Comparison of ENCODE assay signal across 15 cellular contexts in genomic region chr6:37793067-37793466, GRCh38.
"Had no signal": no experiment of that assay in that cellular context is flagged by ENCODE, and none has a peak within 500 bp of the region (broad histone marks: within the 10 kb centered on the region; RNA-seq: fewer than 3 reads in every experiment).

No MANE protein-coding gene starts in this region.

- DNase-seq: activated CD4-positive, alpha-beta memory T cell treated with anti-CD3 and anti-CD28 coated beads, Interleukin-2, amount 10 ng/mL, durations not matched to agents 7 days and 5 days; activated CD4-positive, alpha-beta T cell treated with anti-CD3 and anti-CD28 coated beads for 48 hours; activated CD4-positive, CD25-positive, alpha-beta regulatory T cell; activated CD8-positive, alpha-beta memory T cell treated with anti-CD3 and anti-CD28 coated beads, Interleukin-2, amount 10 ng/mL, durations not matched to agents 7 days and 5 days; activated naive CD4-positive, alpha-beta T cell treated with Interleukin-2 at 50 U/mL for 16 hours; body of pancreas; caudate nucleus; colonic mucosa; foreskin keratinocyte; hippocampal formation; lower lobe of right lung; posterior cingulate gyrus; stimulated activated CD8-positive, alpha-beta memory T cell treated with anti-CD3 and anti-CD28 coated beads, Interleukin-4, amount 100 ng/mL, for 48 hours; stimulated activated naive CD4-positive, alpha-beta T cell treated with Interleukin-2 at 50 U/mL for 16 hours; tibial artery had no signal

- H3K4me1 ChIP-seq: colonic mucosa, foreskin keratinocyte had no signal

- H3K9me3 ChIP-seq: body of pancreas, colonic mucosa, lower lobe of right lung, tibial artery had no signal

- H3K36me3 ChIP-seq: colonic mucosa, lower lobe of right lung, tibial artery had no signal

- H3K27me3 ChIP-seq: body of pancreas, colonic mucosa, foreskin keratinocyte, tibial artery had no signal

- H3K4me3 ChIP-seq: body of pancreas, colonic mucosa, lower lobe of right lung, tibial artery had no signal

- H3K27ac ChIP-seq: body of pancreas, colonic mucosa, foreskin keratinocyte, lower lobe of right lung, tibial artery had no signal
